Comparison of ENCODE assay signal across 15 cellular contexts in the genomic region with DNA sequence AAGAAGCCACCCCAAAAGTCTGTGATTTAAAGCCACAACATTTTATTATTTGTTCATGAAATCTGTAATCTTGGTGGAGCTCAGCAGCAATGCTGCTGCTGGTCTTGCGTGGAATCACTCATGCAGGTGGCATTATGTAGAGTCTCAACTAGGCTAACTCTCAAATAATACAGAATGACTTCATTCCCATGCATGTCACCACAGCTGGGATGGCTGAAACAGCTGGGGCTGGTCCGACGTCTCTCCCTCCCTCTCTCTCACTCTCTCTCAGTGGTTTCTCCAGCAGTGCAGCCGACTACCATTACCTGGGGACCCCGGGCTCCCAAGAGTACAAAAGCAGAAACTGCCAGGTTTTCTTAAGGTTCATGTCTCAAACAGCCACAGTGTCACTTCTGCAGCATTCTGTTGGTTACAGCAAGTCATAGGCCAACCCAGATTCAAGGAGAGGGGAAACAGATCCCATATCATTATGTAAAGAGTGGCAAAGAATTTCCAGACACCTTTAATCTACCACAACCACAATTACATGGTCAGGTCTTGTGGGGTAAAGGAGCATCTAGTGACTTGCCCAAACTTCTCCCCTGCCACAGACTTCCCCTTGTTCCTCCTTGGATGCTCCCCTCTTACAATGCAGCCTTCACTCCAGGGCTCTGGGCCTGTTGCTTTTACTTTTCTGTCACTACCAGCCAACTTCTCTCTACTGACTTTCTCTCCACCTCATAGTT.
DNase-seq lines count a peak whose midpoint lies in the region; ATAC-seq and TF ChIP-seq lines count a peak whose summit lies in the region.
"Had no signal": no experiment of that assay in that cellular context is flagged by ENCODE, and none has a peak within 500 bp of the region (broad histone marks: within the 10 kb centered on the region; RNA-seq: fewer than 3 reads in every experiment).

No MANE protein-coding gene starts in this region.

- ATAC-seq in GM21367 (IDR thresholded peaks at IDR 0.05; ENCODE audit: unreplicated experiment) (no peak), GM18498 (IDR thresholded peaks at IDR 0.05; ENCODE audit: unreplicated experiment) (no peak)
- ATAC-seq: GM12878 had no signal

- DNase-seq in AG10803 (ENCODE audit: low read depth) = peak; percentile 36
- DNase-seq in RKO (ENCODE audit: low spot score) = peak; percentile 91
- DNase-seq in epithelial cell of esophagus (ENCODE audit: low read depth) = peak; percentile 64
- peak; percentile 63 for DNase-seq in myocyte (ENCODE audit: low read depth)
- no peak for DNase-seq in DMS79 treated with DMSO at 0.1 percent for 48 hours (lab: John Stamatoyannopoulos, UW)
- DNase-seq in cerebellar nuclear complex (lab: John Stamatoyannopoulos, UW) = no peak
- DNase-seq: activated CD4-positive, CD25-positive, alpha-beta regulatory T cell; activated T-cell treated with anti-CD3 and anti-CD28 coated beads for 4 hours; adrenal gland; AML-193; NCI-H2081; transverse colon had no signal

- H3K4me3 ChIP-seq in AG10803 (ENCODE audit: low read length) (no peak overlapping the region), epithelial cell of esophagus (ENCODE audit: low read length) (no peak overlapping the region)
- H3K4me3 ChIP-seq: adrenal gland, GM12878, transverse colon had no signal

- no peak for TF ChIP-seq CTCF in AG10803 (conservative IDR thresholded peaks at IDR 0.05; ENCODE audit: low read length)
- TF ChIP-seq CTCF in epithelial cell of esophagus (IDR thresholded peaks at IDR 0.05; ENCODE audit: insufficient read depth, low read depth, low read length, missing control alignments) = no peak

Comparison
In these comparisons a context has a peak if more than half of its experiments do, and no peak if none do; other contexts are left out.
1. DNase-seq: peak in AG10803 (single experiment), RKO (single experiment), epithelial cell of esophagus (single experiment) and myocyte (single experiment); none in DMS79 treated with DMSO at 0.1 percent for 48 hours (single experiment) and cerebellar nuclear complex (0 of 2).